Comparison of ENCODE assay signal across 10 cellular contexts in the genomic region with DNA sequence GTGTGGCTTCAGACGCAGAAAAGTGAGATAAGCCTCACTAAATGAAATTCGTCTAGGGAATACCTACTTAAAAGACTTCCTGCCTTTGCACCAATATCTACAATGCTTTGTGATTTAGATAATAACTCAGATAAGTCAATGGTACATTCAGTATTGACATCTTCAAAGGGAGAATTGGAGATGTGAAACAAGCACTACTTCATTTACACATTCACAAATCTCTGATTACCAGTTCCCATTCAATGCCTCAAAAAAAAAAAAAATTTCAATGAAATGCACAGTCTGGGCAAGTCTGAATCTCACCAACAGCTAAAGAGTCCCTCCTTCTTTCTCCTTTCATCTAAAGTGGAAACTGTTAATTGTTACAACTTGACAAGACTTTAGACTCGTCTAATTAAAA. TPM values are rescaled to one million over a fixed set of nuclear protein-coding genes. Genes with fewer than 3 reads are reported as not detected.
DNase-seq lines count a peak whose midpoint lies in the region; ATAC-seq, FAIRE-seq and TF ChIP-seq lines count a peak whose summit lies in the region.
"Had no signal": no experiment of that assay in that cellular context is flagged by ENCODE, and none has a peak within 500 bp of the region (broad histone marks: within the 10 kb centered on the region; RNA-seq: fewer than 3 reads in every experiment).

No MANE protein-coding gene starts in this region.

- peaks cover 16% of the 10 kb centered on the region; the same call in 1 of the 2 replicates for H3F3A ChIP-seq in GM23338 (replicated peaks; ENCODE audit: low read depth)

- H3K4me3 ChIP-seq in GM23338: peak overlapping the region; percentile 96
- peak overlapping the region; percentile 86 for H3K4me3 ChIP-seq in SK-N-MC
- peak overlapping the region; percentile 96 for H3K4me3 ChIP-seq in epithelial cell of proximal tubule (ENCODE audit: low read depth, low read length)
- H3K4me3 ChIP-seq in gastrocnemius medialis: no peak overlapping the region
- H3K4me3 ChIP-seq: mucosa of descending colon had no signal

- H3K27ac ChIP-seq in GM23338 (ENCODE audit: low read depth) (0 out of 2 replicates have a peak overlapping the region, but pooled peaks have one; percentile 15), SK-N-MC (no peak overlapping the region), gastrocnemius medialis (peak overlapping the region; percentile 96 to 97 (median 96))

- in situ Hi-C loops in gastrocnemius medialis (cut with MboI; ENCODE audit: low sequenced_read_pairs in 4 of 4): no loop called here

- peaks cover 82% of the 10 kb centered on the region for H3K79me2 ChIP-seq in GM23338 (replicated peaks; ENCODE audit: insufficient read depth)

- no peaks in the 10 kb centered on the region for H3K9me2 ChIP-seq in GM23338 (ENCODE audit: insufficient read depth)

- no peaks in the 10 kb centered on the region for H3K9me3 ChIP-seq in SK-N-MC (ENCODE audit: low read depth, low read length)
- no peaks in the 10 kb centered on the region for H3K9me3 ChIP-seq in gastrocnemius medialis
- H3K9me3 ChIP-seq: mucosa of descending colon had no signal

- H3K27ac Mint-ChIP-seq in GM23338: no peak overlapping the region; the same call in 1 of the 2 replicates

- peaks cover 24% of the 10 kb centered on the region for H3K4me1 Mint-ChIP-seq in GM23338

- H3K4me2 ChIP-seq in GM23338: peak overlapping the region; percentile 92

- H3K27me3 ChIP-seq in GM23338 (ENCODE audit: insufficient read depth): no peaks in the 10 kb centered on the region
- H3K27me3 ChIP-seq in gastrocnemius medialis: no peaks in the 10 kb centered on the region

- H3K9ac ChIP-seq in SK-N-MC (ENCODE audit: insufficient read length): peak overlapping the region; percentile 79

- no peak for TF ChIP-seq POLR2A in gastrocnemius medialis (IDR thresholded peaks at IDR 0.05)

- intact Hi-C loops in gastrocnemius medialis (cut with DNase I; ENCODE audit: low total_unique reads) (no loop called here), sciatic nerve (cut with DNase I) (no loop called here)

- H3K36me3 ChIP-seq in GM23338 (ENCODE audit: insufficient read depth): peaks cover 14% of the 10 kb centered on the region
- peaks cover 38% of the 10 kb centered on the region for H3K36me3 ChIP-seq in SK-N-MC (ENCODE audit: insufficient read depth, low read length)
- no peaks in the 10 kb centered on the region for H3K36me3 ChIP-seq in gastrocnemius medialis

- FAIRE-seq in HTR-8/SVneo (lab: Jason Lieb, UNC): no peak

- ATAC-seq in GM23338 (no peak), gastrocnemius medialis (no peak), sciatic nerve (no peak)
- ATAC-seq: mucosa of descending colon had no signal

- H2AFZ ChIP-seq in GM23338: no peak overlapping the region

- H4K20me1 ChIP-seq in GM23338 (replicated peaks; ENCODE audit: insufficient read depth): peaks cover 59% of the 10 kb centered on the region

- DNase-seq in GM23338 (ENCODE audit: low spot score): no peak
- no peak for DNase-seq in SK-N-MC (ENCODE audit: low read depth, low spot score)
- DNase-seq in epithelial cell of proximal tubule (ENCODE audit: low read depth): no peak
- DNase-seq in gastrocnemius medialis: no peak
- no peak for DNase-seq in sciatic nerve (ENCODE audit: low spot score)
- no peak for DNase-seq in DMS 273 (lab: John Stamatoyannopoulos, UW; ENCODE audit: unreplicated experiment)
- DNase-seq in HTR-8/SVneo (ENCODE audit: insufficient read length, low spot score): no peak
- DNase-seq: activated CD4-positive, alpha-beta T cell treated with anti-CD3 and anti-CD28 coated beads, Interleukin-2, amount 50 U/mL, for 1 hour; mucosa of descending colon; NCI-H69 had no signal

- H3K27me3 Mint-ChIP-seq in GM23338 (ENCODE audit: insufficient read depth, low read depth, poor library complexity): peaks cover 1% of the 10 kb centered on the region

- H3K9me3 Mint-ChIP-seq in GM23338: no peaks in the 10 kb centered on the region

- TF ChIP-seq CTCF in GM23338 (conservative IDR thresholded peaks at IDR 0.05; ENCODE audit: low read depth in 2 of 2) (no peak), epithelial cell of proximal tubule (conservative IDR thresholded peaks at IDR 0.05; ENCODE audit: low read depth, low read length) (no peak), gastrocnemius medialis (IDR thresholded peaks at IDR 0.05 in 4 of 5, conservative IDR thresholded peaks at IDR 0.05 in 1 of 5) (no peak)

- peak overlapping the region; percentile 98 for H3K4me3 Mint-ChIP-seq in GM23338

- H3K4me1 ChIP-seq in GM23338 (ENCODE audit: insufficient read depth) (peaks cover 27% of the 10 kb centered on the region), gastrocnemius medialis (peaks cover 56 to 64% of the 10 kb centered on the region in 2 donors)

- H3K36me3 Mint-ChIP-seq in GM23338 (ENCODE audit: low read depth): peaks cover 54% of the 10 kb centered on the region

TF ChIP-seq in GM23338, 12 proteins besides CTCF, POLR2A, EP300 and RAD21 (continues in another document):
- no peak for TF ChIP-seq ZNF114 (CRISPR knock-in tag; IDR thresholded peaks at IDR 0.05)
- TF ChIP-seq JUNB (IDR thresholded peaks at IDR 0.05; ENCODE audit: unreplicated experiment): no peak
- TF ChIP-seq STAT1 (IDR thresholded peaks at IDR 0.05; ENCODE audit: unreplicated experiment): no peak
- TF ChIP-seq EZH2phosphoT487 (IDR thresholded peaks at IDR 0.05; ENCODE audit: unreplicated experiment): no peak
- no peak for TF ChIP-seq CREB1 (CRISPR knock-in tag; IDR thresholded peaks at IDR 0.05; ENCODE audit: low read depth)
- TF ChIP-seq, protein P1, sequence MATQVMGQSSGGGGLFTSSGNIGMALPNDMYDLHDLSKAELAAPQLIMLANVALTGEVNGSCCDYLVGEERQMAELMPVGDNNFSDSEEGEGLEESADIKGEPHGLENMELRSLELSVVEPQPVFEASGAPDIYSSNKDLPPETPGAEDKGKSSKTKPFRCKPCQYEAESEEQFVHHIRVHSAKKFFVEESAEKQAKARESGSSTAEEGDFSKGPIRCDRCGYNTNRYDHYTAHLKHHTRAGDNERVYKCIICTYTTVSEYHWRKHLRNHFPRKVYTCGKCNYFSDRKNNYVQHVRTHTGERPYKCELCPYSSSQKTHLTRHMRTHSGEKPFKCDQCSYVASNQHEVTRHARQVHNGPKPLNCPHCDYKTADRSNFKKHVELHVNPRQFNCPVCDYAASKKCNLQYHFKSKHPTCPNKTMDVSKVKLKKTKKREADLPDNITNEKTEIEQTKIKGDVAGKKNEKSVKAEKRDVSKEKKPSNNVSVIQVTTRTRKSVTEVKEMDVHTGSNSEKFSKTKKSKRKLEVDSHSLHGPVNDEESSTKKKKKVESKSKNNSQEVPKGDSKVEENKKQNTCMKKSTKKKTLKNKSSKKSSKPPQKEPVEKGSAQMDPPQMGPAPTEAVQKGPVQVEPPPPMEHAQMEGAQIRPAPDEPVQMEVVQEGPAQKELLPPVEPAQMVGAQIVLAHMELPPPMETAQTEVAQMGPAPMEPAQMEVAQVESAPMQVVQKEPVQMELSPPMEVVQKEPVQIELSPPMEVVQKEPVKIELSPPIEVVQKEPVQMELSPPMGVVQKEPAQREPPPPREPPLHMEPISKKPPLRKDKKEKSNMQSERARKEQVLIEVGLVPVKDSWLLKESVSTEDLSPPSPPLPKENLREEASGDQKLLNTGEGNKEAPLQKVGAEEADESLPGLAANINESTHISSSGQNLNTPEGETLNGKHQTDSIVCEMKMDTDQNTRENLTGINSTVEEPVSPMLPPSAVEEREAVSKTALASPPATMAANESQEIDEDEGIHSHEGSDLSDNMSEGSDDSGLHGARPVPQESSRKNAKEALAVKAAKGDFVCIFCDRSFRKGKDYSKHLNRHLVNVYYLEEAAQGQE (IDR thresholded peaks at IDR 0.05; ENCODE audit: unreplicated experiment): no peak
- TF ChIP-seq EZH2 (IDR thresholded peaks at IDR 0.05; ENCODE audit: low read depth, unreplicated experiment): no peak

RNA-seq across cellular contexts. Expression of a gene that starts 3.7 kb away (rescaled TPM):
- 41.0 and 45.4 TPM in 2 replicates for total RNA-seq in GM23338 (2014; rRNA removed; shearing (Covaris generic))
- polyA plus RNA-seq in GM23338 (2016; fragmentation: Nextera tagmentation; extraction: Ambion mirVana): 19.7 and 20.8 TPM in 2 replicates
- 26.3 and 43.5 TPM in 2 replicates for total RNA-seq in epithelial cell of proximal tubule
- total RNA-seq in gastrocnemius medialis: 10 to 100 TPM; 22.1 to 37.3 (median 24.2) TPM
- total RNA-seq in sciatic nerve: 42.8 TPM

RNA-seq across cellular contexts. Expression of a gene that starts 44.8 kb away (rescaled TPM):
- total RNA-seq in GM23338 (2014; rRNA removed; shearing (Covaris generic)): 31.3 and 34.2 TPM in 2 replicates
- polyA plus RNA-seq in GM23338 (2016; fragmentation: Nextera tagmentation; extraction: Ambion mirVana): 5.4 and 7.0 TPM in 2 replicates
- total RNA-seq in epithelial cell of proximal tubule (14.0 and 18.0 TPM in 2 replicates), gastrocnemius medialis (1 to 10 TPM in 3 of 4 donors, under 1 TPM in 1; 0.25 to 3.7 (median 2.4) TPM), sciatic nerve (9.6 TPM)

RNA-seq across cellular contexts. Expression of a gene that starts 50.1 kb away (rescaled TPM):
- total RNA-seq in GM23338 (2014; rRNA removed; shearing (Covaris generic)): 66.1 and 66.3 TPM in 2 replicates
- 49.8 and 51.0 TPM in 2 replicates for polyA plus RNA-seq in GM23338 (2016; fragmentation: Nextera tagmentation; extraction: Ambion mirVana)
- total RNA-seq in epithelial cell of proximal tubule (83.5 and 92.5 TPM in 2 replicates), gastrocnemius medialis (10 to 100 TPM; 15.3 to 37.9 (median 28.4) TPM), sciatic nerve (111 TPM)

RNA-seq across cellular contexts. Expression of a gene that starts 58.2 kb away (rescaled TPM):
- total RNA-seq in GM23338 (2014; rRNA removed; shearing (Covaris generic)): 3.1 and 6.5 TPM in 2 replicates
- polyA plus RNA-seq in GM23338 (2016; fragmentation: Nextera tagmentation; extraction: Ambion mirVana): 1.0 TPM in 2 replicates
- total RNA-seq in epithelial cell of proximal tubule (not detected in 2 replicates), gastrocnemius medialis (not detected), sciatic nerve (not detected)

Comparison
In these comparisons a context has a peak if more than half of its experiments do, and no peak if none do; other contexts are left out.
1. H3K4me3 ChIP-seq: peak in GM23338 (single experiment), SK-N-MC (single experiment) and epithelial cell of proximal tubule (single experiment); none in gastrocnemius medialis (0 of 4).